25 cellular contexts compared by ENCODE assay signal in the genomic region with DNA sequence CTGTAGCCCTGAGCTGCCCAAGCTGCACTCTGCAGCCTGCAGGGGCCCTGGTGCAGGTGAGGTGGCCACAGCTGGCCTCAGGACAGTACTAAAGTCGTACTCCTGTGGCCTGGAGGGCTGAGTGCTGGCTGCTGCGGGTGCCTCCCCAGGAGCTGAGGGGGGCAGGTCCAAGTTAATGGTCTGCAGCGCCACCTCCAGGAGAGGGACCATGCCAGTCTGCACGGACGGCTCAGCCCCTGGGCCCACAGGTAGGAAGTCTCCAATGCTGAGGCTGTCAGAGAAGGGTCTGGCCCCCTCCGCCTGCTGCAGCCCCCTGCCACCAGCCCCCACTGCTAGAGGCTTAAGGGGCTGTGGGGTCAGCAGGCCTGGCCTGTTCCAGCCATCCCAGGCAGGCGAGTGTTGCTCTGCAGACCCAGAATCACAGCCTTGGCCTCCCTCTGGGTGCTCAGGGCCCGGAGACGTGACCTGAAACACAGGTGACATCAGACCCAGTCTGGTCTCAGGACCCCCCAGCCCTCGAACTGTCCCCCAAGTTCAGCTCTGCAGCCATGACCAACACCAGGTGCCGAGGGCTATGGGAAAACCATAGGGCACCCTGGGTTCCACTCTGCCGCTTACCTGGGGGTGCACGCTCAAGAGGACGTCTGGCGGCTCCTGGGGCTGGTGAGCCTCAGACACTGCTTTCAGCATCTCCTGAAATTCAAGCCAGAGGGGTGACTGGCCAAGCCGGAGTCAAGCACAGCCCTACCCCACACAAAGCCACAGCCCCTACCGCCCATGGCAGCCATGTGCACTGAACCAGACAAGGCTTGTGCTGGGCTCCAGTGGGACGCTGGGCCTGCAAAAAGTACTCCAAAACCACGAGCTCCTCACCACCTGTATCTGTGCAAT. TPM values are rescaled to one million over a fixed set of nuclear protein-coding genes. Genes with fewer than 3 reads are reported as not detected.
DNase-seq lines count a peak whose midpoint lies in the region; ATAC-seq and TF ChIP-seq lines count a peak whose summit lies in the region.
"Had no signal": no experiment of that assay in that cellular context is flagged by ENCODE, and none has a peak within 500 bp of the region (broad histone marks: within the 10 kb centered on the region; RNA-seq: fewer than 3 reads in every experiment).

No MANE protein-coding gene starts in this region.

- H3K9me3 Mint-ChIP-seq in activated CD4-positive, alpha-beta T cell treated with anti-CD3 and anti-CD28 coated beads for 36 hours (ENCODE audit: low read depth): no peaks in the 10 kb centered on the region
- H3K9me3 Mint-ChIP-seq in chondrocyte (ENCODE audit: low read depth): no peaks in the 10 kb centered on the region
- H3K9me3 Mint-ChIP-seq: activated T-helper 17 cell treated with anti-CD3 and anti-CD28 coated beads, Interleukin-2, amount 50 U/mL, for 72 hours; brain; dendritic cell treated with granulocyte-macrophage colony-stimulating factor and Interleukin-4, amounts not matched to agents 40 ng/mL and 50 ng/mL, for 4 days; naive thymus-derived CD8-positive, alpha-beta T cell; stimulated activated naive CD8-positive, alpha-beta T cell treated with anti-CD3 and anti-CD28 coated beads, Interleukin-15, amount 100 ng/mL, for 72 hours; T-helper 1 cell treated with Interleukin-12 subunit alpha and Interleukin-12 subunit beta and Interleukin-4 antibody, amounts not matched to agents 30 μg/mL and 1 μg/mL, for 36 hours had no signal

- CTCF ChIA-PET in activated CD4-positive, alpha-beta T cell treated with anti-CD3 and anti-CD28 coated beads for 36 hours (lab: Charles Lee): interaction anchor here (1.7 kb wide), 1 partner anchor 72 kb away, joined by 6 read pairs; no protein-coding TSS in a partner anchor
- CTCF ChIA-PET in HEK293 (lab: Yijun Ruan, JAX): interaction anchor here (0.5 to 1.4 kb wide), 5 partner anchors 12 to 456 kb away, joined by 3 to 5 read pairs (median 3); no protein-coding TSS in a partner anchor

- no peak for TF ChIP-seq CTCF in HEK293 (tag by site-specific recombination; IDR thresholded peaks at IDR 0.05)
- peak; percentile 33 for TF ChIP-seq CTCF in chondrocyte (IDR thresholded peaks at IDR 0.05)

- no peak overlapping the region for H3K4me3 Mint-ChIP-seq in activated CD4-positive, alpha-beta T cell treated with anti-CD3 and anti-CD28 coated beads for 36 hours
- H3K4me3 Mint-ChIP-seq in chondrocyte (ENCODE audit: unreplicated experiment): no peak overlapping the region
- H3K4me3 Mint-ChIP-seq: activated T-helper 17 cell treated with anti-CD3 and anti-CD28 coated beads, Interleukin-2, amount 50 U/mL, for 72 hours; brain; dendritic cell treated with granulocyte-macrophage colony-stimulating factor and Interleukin-4, amounts not matched to agents 40 ng/mL and 50 ng/mL, for 4 days; naive thymus-derived CD8-positive, alpha-beta T cell; stimulated activated naive CD8-positive, alpha-beta T cell treated with anti-CD3 and anti-CD28 coated beads, Interleukin-15, amount 100 ng/mL, for 72 hours; T-helper 1 cell treated with Interleukin-12 subunit alpha and Interleukin-12 subunit beta and Interleukin-4 antibody, amounts not matched to agents 30 μg/mL and 1 μg/mL, for 36 hours had no signal

- H3K4me1 Mint-ChIP-seq in activated CD4-positive, alpha-beta T cell treated with anti-CD3 and anti-CD28 coated beads for 36 hours: no peaks in the 10 kb centered on the region
- H3K4me1 Mint-ChIP-seq in chondrocyte (ENCODE audit: low read depth): peaks cover 4% of the 10 kb centered on the region
- H3K4me1 Mint-ChIP-seq: activated T-helper 17 cell treated with anti-CD3 and anti-CD28 coated beads, Interleukin-2, amount 50 U/mL, for 72 hours had no signal

- peaks cover 2% of the 10 kb centered on the region; the same call in 1 of the 2 replicates for H3K4me1 ChIP-seq in HEK293 (ENCODE audit: control insufficient read depth, insufficient read depth, low read length)
- H3K4me1 ChIP-seq: A549, parathyroid adenoma had no signal

- peaks cover 17 to 96% of the 10 kb centered on the region in 2 experiments for H3K36me3 ChIP-seq in HEK293 (ENCODE audit: control insufficient read depth in 2 of 2, insufficient read depth in 1 of 2, low read length in 2 of 2)

- no peak overlapping the region for H3K27ac ChIP-seq in HEK293 (ENCODE audit: extremely low read depth, low read depth, low read length)
- H3K27ac ChIP-seq: A549, C4-2B, parathyroid adenoma, skin epidermis had no signal

- H3K36me3 Mint-ChIP-seq in activated CD4-positive, alpha-beta T cell treated with anti-CD3 and anti-CD28 coated beads for 36 hours (ENCODE audit: low read depth): peaks cover 26% of the 10 kb centered on the region
- H3K36me3 Mint-ChIP-seq in chondrocyte (ENCODE audit: low read depth): peaks cover 15% of the 10 kb centered on the region

- intact Hi-C loops in activated CD4-positive, alpha-beta T cell treated with anti-CD3 and anti-CD28 coated beads for 36 hours (cut with DNase I, micrococcal nuclease): no loop called here
- intact Hi-C loops in posterior vena cava (cut with DNase I): loop anchor here in 1 of 2 donors (10.0 kb wide), 1 partner anchor 287 kb away; no protein-coding TSS in a partner anchor

- H3K27ac Mint-ChIP-seq in activated CD4-positive, alpha-beta T cell treated with anti-CD3 and anti-CD28 coated beads for 36 hours: no peak overlapping the region
- H3K27ac Mint-ChIP-seq in chondrocyte (ENCODE audit: unreplicated experiment): no peak overlapping the region
- H3K27ac Mint-ChIP-seq: activated T-helper 17 cell treated with anti-CD3 and anti-CD28 coated beads, Interleukin-2, amount 50 U/mL, for 72 hours; brain; dendritic cell treated with granulocyte-macrophage colony-stimulating factor and Interleukin-4, amounts not matched to agents 40 ng/mL and 50 ng/mL, for 4 days; T-helper 1 cell treated with Interleukin-12 subunit alpha and Interleukin-12 subunit beta and Interleukin-4 antibody, amounts not matched to agents 30 μg/mL and 1 μg/mL, for 36 hours had no signal

- H3K4me3 ChIP-seq in HEK293 (ENCODE audit: low read depth, low read length): no peak overlapping the region
- H3K4me3 ChIP-seq: A549, skin epidermis had no signal

- POLR2A ChIA-PET in activated CD4-positive, alpha-beta T cell treated with anti-CD3 and anti-CD28 coated beads for 36 hours (lab: Charles Lee): no interaction called here
- POLR2A ChIA-PET in HEK293 (lab: Yijun Ruan, JAX): no interaction called here

- DNase-seq in activated CD4-positive, alpha-beta T cell treated with anti-CD3 and anti-CD28 coated beads for 36 hours: no peak
- no peak for DNase-seq in activated CD4-positive, alpha-beta T cell treated with anti-CD3 and anti-CD28 coated beads, Interleukin-2, amount 50 U/mL, for 48 hours
- peak; percentile 86 for DNase-seq in chondrocyte (ENCODE audit: low spot score)
- peak; percentile 71 for DNase-seq in posterior vena cava (ENCODE audit: low spot score)
- no peak for DNase-seq in RKO (ENCODE audit: low spot score)
- no peak for DNase-seq in NCI-H2171 treated with DMSO at 0.1 percent for 48 hours (lab: John Stamatoyannopoulos, UW)
- DNase-seq: DMS 273 treated with DMSO at 0.1 percent for 48 hours; hypothalamus; kidney; naive thymus-derived CD8-positive, alpha-beta T cell; NCI-H1105; NCI-H524; SIG-M5; stimulated activated naive CD8-positive, alpha-beta T cell treated with anti-CD3 and anti-CD28 coated beads, Interleukin-15, amount 100 ng/mL, for 72 hours; trophoblast cell had no signal

- ATAC-seq in activated CD4-positive, alpha-beta T cell treated with anti-CD3 and anti-CD28 coated beads for 36 hours: peak; percentile 31
- ATAC-seq in GM18520 (IDR thresholded peaks at IDR 0.05; ENCODE audit: unreplicated experiment): no peak
- ATAC-seq: A549; activated T-helper 17 cell treated with anti-CD3 and anti-CD28 coated beads, Interleukin-2, amount 50 U/mL, for 72 hours; naive thymus-derived CD8-positive, alpha-beta T cell; stimulated activated naive CD8-positive, alpha-beta T cell treated with anti-CD3 and anti-CD28 coated beads, Interleukin-15, amount 100 ng/mL, for 72 hours had no signal

- no peaks in the 10 kb centered on the region for H3K27me3 Mint-ChIP-seq in activated CD4-positive, alpha-beta T cell treated with anti-CD3 and anti-CD28 coated beads for 36 hours
- H3K27me3 Mint-ChIP-seq in chondrocyte (ENCODE audit: low read depth): no peaks in the 10 kb centered on the region
- H3K27me3 Mint-ChIP-seq: activated T-helper 17 cell treated with anti-CD3 and anti-CD28 coated beads, Interleukin-2, amount 50 U/mL, for 72 hours; brain; dendritic cell treated with granulocyte-macrophage colony-stimulating factor and Interleukin-4, amounts not matched to agents 40 ng/mL and 50 ng/mL, for 4 days; naive thymus-derived CD8-positive, alpha-beta T cell; stimulated activated naive CD8-positive, alpha-beta T cell treated with anti-CD3 and anti-CD28 coated beads, Interleukin-15, amount 100 ng/mL, for 72 hours had no signal

- no peaks in the 10 kb centered on the region for H3K9me3 ChIP-seq in HEK293 (ENCODE audit: control insufficient read depth, insufficient read depth, low read depth, low read length)
- H3K9me3 ChIP-seq: A549 had no signal

TF ChIP-seq in HEK293, 187 proteins besides CTCF, POLR2A, EP300 and RAD21:
- no peak for TF ChIP-seq KLF1 (tag by site-specific recombination; IDR thresholded peaks at IDR 0.05)
- TF ChIP-seq GLIS2 (tag by site-specific recombination; IDR thresholded peaks at IDR 0.05): 0 out of 2 replicates have a peak, but pooled peaks have one; percentile 16
- TF ChIP-seq WT1 (tag by site-specific recombination; IDR thresholded peaks at IDR 0.05): no peak
- no peak for TF ChIP-seq ZNF302 (tag by site-specific recombination; IDR thresholded peaks at IDR 0.05; ENCODE audit: low read depth)
TF ChIP-seq in HEK293: peak in this region for 1.

RNA-seq across cellular contexts. Expression of a gene that starts 20.8 kb away (rescaled TPM):
- total RNA-seq in activated CD4-positive, alpha-beta T cell treated with anti-CD3 and anti-CD28 coated beads for 36 hours: 10 to 100 TPM; 14.4 to 18.3 TPM
- 14.8 to 22.8 TPM (median 17.1 TPM) in 3 replicates for total RNA-seq in chondrocyte
- 10 to 100 TPM; 10.8 to 11.9 TPM for total RNA-seq in posterior vena cava

RNA-seq across cellular contexts. Expression of a gene that starts 23.2 kb away (rescaled TPM):
- total RNA-seq in activated CD4-positive, alpha-beta T cell treated with anti-CD3 and anti-CD28 coated beads for 36 hours: 10 to 100 TPM; 42.2 to 49.2 TPM
- 31.2 to 46.3 TPM (median 32.2 TPM) in 3 replicates for total RNA-seq in chondrocyte
- 10 to 100 TPM; 20.6 to 23.4 TPM for total RNA-seq in posterior vena cava

RNA-seq across cellular contexts. Expression of a gene that starts 29.4 kb away (rescaled TPM):
- total RNA-seq in activated CD4-positive, alpha-beta T cell treated with anti-CD3 and anti-CD28 coated beads for 36 hours: 10 to 100 TPM; 33.5 to 41.5 TPM
- total RNA-seq in chondrocyte: 29.1 to 36.8 TPM (median 35.3 TPM) in 3 replicates
- total RNA-seq in posterior vena cava: 10 to 100 TPM; 14.1 to 23.6 TPM

RNA-seq across cellular contexts. Expression of a gene that starts 35.9 kb away (rescaled TPM):
- total RNA-seq in activated CD4-positive, alpha-beta T cell treated with anti-CD3 and anti-CD28 coated beads for 36 hours: 10 to 100 TPM; 60.7 to 74.5 TPM
- total RNA-seq in chondrocyte: 18.5 to 20.5 TPM (median 20.2 TPM) in 3 replicates
- 10 to 100 TPM; 18.3 to 20.5 TPM for total RNA-seq in posterior vena cava

RNA-seq across cellular contexts. Expression of a gene that starts 39.8 kb away (rescaled TPM):
- total RNA-seq in activated CD4-positive, alpha-beta T cell treated with anti-CD3 and anti-CD28 coated beads for 36 hours: 1 to 10 TPM; 5.4 to 8.1 TPM
- total RNA-seq in chondrocyte (34.6 to 46.6 TPM (median 44.7 TPM) in 3 replicates), posterior vena cava (10 to 100 TPM; 10.4 to 13.2 TPM)

Comparison
In these comparisons a context has a peak if more than half of its experiments do, and no peak if none do; other contexts are left out.
1. DNase-seq: peak in chondrocyte (single experiment) and posterior vena cava (single experiment); none in activated CD4-positive, alpha-beta T cell treated with anti-CD3 and anti-CD28 coated beads for 36 hours (single experiment), activated CD4-positive, alpha-beta T cell treated with anti-CD3 and anti-CD28 coated beads, Interleukin-2, amount 50 U/mL, for 48 hours (0 of 2), RKO (single experiment) and NCI-H2171 treated with DMSO at 0.1 percent for 48 hours (single experiment).